1 cellular context compared by ENCODE assay signal in the genomic region with DNA sequence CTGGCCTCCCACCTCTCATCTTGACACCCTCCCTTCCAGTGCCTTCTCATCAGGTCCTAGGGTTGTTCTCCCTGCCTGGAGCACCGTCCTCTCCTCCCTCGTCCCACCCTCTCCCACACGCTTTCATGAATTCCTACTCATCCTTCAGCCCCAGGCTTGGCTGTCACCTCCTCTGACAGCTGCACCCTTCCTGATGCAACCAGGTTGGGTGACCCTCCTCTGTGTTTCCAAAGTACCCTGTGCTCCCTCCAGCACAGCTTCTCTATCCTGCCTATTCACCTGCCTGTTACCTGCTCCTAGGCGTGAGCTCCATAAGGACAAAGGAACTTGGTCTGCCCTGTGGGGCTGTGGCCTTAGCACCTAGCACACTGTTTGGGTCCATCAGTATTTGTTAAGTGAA.
TF ChIP-seq lines count a peak whose summit lies in the region.

No MANE protein-coding gene starts in this region.

TF ChIP-seq in WTC11, 78 proteins besides CTCF, POLR2A, EP300 and RAD21 (continued from another document):
- TF ChIP-seq, protein P1, sequence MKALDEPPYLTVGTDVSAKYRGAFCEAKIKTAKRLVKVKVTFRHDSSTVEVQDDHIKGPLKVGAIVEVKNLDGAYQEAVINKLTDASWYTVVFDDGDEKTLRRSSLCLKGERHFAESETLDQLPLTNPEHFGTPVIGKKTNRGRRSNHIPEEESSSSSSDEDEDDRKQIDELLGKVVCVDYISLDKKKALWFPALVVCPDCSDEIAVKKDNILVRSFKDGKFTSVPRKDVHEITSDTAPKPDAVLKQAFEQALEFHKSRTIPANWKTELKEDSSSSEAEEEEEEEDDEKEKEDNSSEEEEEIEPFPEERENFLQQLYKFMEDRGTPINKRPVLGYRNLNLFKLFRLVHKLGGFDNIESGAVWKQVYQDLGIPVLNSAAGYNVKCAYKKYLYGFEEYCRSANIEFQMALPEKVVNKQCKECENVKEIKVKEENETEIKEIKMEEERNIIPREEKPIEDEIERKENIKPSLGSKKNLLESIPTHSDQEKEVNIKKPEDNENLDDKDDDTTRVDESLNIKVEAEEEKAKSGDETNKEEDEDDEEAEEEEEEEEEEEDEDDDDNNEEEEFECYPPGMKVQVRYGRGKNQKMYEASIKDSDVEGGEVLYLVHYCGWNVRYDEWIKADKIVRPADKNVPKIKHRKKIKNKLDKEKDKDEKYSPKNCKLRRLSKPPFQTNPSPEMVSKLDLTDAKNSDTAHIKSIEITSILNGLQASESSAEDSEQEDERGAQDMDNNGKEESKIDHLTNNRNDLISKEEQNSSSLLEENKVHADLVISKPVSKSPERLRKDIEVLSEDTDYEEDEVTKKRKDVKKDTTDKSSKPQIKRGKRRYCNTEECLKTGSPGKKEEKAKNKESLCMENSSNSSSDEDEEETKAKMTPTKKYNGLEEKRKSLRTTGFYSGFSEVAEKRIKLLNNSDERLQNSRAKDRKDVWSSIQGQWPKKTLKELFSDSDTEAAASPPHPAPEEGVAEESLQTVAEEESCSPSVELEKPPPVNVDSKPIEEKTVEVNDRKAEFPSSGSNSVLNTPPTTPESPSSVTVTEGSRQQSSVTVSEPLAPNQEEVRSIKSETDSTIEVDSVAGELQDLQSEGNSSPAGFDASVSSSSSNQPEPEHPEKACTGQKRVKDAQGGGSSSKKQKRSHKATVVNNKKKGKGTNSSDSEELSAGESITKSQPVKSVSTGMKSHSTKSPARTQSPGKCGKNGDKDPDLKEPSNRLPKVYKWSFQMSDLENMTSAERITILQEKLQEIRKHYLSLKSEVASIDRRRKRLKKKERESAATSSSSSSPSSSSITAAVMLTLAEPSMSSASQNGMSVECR (CRISPR knock-in tag; IDR thresholded peaks at IDR 0.05; ENCODE audit: borderline replicate concordance) = no peak
- TF ChIP-seq TCF7 (CRISPR knock-in tag; IDR thresholded peaks at IDR 0.05; ENCODE audit: low read depth) = no peak
